In the genomic region with DNA sequence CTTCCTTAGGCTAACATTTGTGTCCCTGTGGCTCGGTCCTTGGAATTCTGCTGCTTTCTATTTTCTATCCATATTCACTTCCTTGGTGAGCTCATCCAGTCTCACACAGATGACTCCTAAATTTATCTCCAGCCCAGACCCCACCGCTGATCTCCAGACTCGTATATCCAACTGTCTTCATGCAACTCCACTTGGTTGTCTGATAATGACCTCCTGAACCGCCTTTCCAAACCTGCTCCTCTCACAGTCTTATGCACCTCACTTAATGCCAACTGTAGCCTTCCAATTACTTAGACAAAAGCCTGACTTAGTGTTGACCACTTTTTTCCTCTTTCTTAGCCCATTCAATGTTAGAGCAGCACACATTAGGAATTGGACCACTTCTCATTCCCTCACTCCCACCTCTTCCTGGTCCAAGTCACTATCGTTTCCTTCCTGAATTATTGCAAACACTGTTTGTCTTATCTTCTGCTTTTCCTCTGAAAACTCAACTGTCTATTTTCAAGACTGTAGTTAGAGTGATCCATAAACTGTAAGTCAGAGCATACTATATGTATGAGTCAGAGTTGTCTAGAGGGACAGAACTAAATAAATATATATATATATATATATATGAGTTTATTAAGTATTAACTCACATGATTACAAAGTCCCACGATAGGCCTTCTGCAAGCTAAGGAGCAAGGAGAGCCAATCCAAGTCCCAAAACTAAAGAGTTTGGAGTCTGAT, we compare ENCODE assay signal across 14 cellular contexts.
"Had no signal": no experiment of that assay in that cellular context is flagged by ENCODE, and none has a peak within 500 bp of the region (broad histone marks: within the 10 kb centered on the region; RNA-seq: fewer than 3 reads in every experiment).

No MANE protein-coding gene starts in this region.

- H3K27me3 Mint-ChIP-seq: activated CD4-positive, alpha-beta memory T cell treated with anti-CD3 and anti-CD28 coated beads for 36 hours; activated naive CD8-positive, alpha-beta T cell treated with anti-CD3 and anti-CD28 coated beads, Interleukin-2, amount 10 ng/mL, durations not matched to agents 7 days and 5 days; central memory CD8-positive, alpha-beta T cell; dendritic cell treated with granulocyte-macrophage colony-stimulating factor and Interleukin-4, amounts not matched to agents 40 ng/mL and 50 ng/mL, for 4 days had no signal

- H3K4me3 Mint-ChIP-seq: activated CD4-positive, alpha-beta memory T cell treated with anti-CD3 and anti-CD28 coated beads for 36 hours; activated naive CD8-positive, alpha-beta T cell treated with anti-CD3 and anti-CD28 coated beads, Interleukin-2, amount 10 ng/mL, durations not matched to agents 7 days and 5 days; central memory CD8-positive, alpha-beta T cell; dendritic cell treated with granulocyte-macrophage colony-stimulating factor and Interleukin-4, amounts not matched to agents 40 ng/mL and 50 ng/mL, for 4 days; immature natural killer cell; nephron progenitor cell had no signal

- H3K27me3 ChIP-seq: ovary, stomach, thyroid gland had no signal

- H3K27ac ChIP-seq: ovary, stomach, thyroid gland had no signal

- H3K9me3 ChIP-seq: ovary, stomach, thyroid gland had no signal

- H3K27ac Mint-ChIP-seq: activated CD4-positive, alpha-beta memory T cell treated with anti-CD3 and anti-CD28 coated beads for 36 hours; activated naive CD8-positive, alpha-beta T cell treated with anti-CD3 and anti-CD28 coated beads, Interleukin-2, amount 10 ng/mL, durations not matched to agents 7 days and 5 days; dendritic cell treated with granulocyte-macrophage colony-stimulating factor and Interleukin-4, amounts not matched to agents 40 ng/mL and 50 ng/mL, for 4 days; immature natural killer cell; nephron progenitor cell had no signal

- H3K36me3 Mint-ChIP-seq: activated CD4-positive, alpha-beta memory T cell treated with anti-CD3 and anti-CD28 coated beads for 36 hours; activated naive CD8-positive, alpha-beta T cell treated with anti-CD3 and anti-CD28 coated beads, Interleukin-2, amount 10 ng/mL, durations not matched to agents 7 days and 5 days; immature natural killer cell had no signal

- DNase-seq: activated CD4-positive, alpha-beta memory T cell treated with anti-CD3 and anti-CD28 coated beads for 36 hours; activated CD4-positive, alpha-beta T cell treated with anti-CD3 and anti-CD28 coated beads for 1 hour; activated gamma-delta T cell; activated naive CD8-positive, alpha-beta T cell treated with anti-CD3 and anti-CD28 coated beads, Interleukin-2, amount 10 ng/mL, durations not matched to agents 7 days and 5 days; activated T-cell treated with anti-CD3 and anti-CD28 coated beads, Interleukin-2, amount 50 U/mL, for 48 hours; glutamatergic neuron; immature natural killer cell; nephron progenitor cell; ovary; stimulated activated CD4-positive, alpha-beta T cell treated with anti-CD3 and anti-CD28 coated beads, Interleukin-4, amount 100 ng/mL, for 4 hours; stomach; thyroid gland had no signal

- H3K4me1 Mint-ChIP-seq: activated naive CD8-positive, alpha-beta T cell treated with anti-CD3 and anti-CD28 coated beads, Interleukin-2, amount 10 ng/mL, durations not matched to agents 7 days and 5 days; central memory CD8-positive, alpha-beta T cell; immature natural killer cell had no signal

- H3K9me3 Mint-ChIP-seq: activated CD4-positive, alpha-beta memory T cell treated with anti-CD3 and anti-CD28 coated beads for 36 hours; activated naive CD8-positive, alpha-beta T cell treated with anti-CD3 and anti-CD28 coated beads, Interleukin-2, amount 10 ng/mL, durations not matched to agents 7 days and 5 days; central memory CD8-positive, alpha-beta T cell; dendritic cell treated with granulocyte-macrophage colony-stimulating factor and Interleukin-4, amounts not matched to agents 40 ng/mL and 50 ng/mL, for 4 days; nephron progenitor cell had no signal

- H3K4me1 ChIP-seq: stomach had no signal

- H3K36me3 ChIP-seq: ovary, stomach, thyroid gland had no signal

- H3K4me3 ChIP-seq: ovary, stomach, thyroid gland had no signal
